ENCODE assay signal across 28 cellular contexts in the genomic region with DNA sequence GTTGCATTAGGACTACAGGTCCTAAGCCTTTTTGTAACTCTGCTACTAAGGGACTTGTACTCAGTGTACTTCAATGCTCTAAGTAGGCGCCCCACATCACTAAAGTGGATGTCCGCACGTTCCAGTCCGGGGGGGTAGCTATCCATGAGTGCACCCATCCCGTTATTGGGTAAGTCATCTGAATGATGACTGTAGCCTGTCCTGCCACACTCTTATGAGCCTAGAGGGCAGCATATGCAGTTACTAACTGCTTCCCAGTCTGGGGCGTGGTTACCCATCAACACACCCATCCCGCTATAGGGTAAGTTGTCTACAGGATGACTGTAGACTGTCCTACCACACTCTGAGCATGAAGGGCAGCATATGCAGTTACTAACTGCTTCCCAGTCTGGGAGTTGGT.
"Had no signal": no experiment of that assay in that cellular context is flagged by ENCODE, and none has a peak within 500 bp of the region (broad histone marks: within the 10 kb centered on the region; RNA-seq: fewer than 3 reads in every experiment).

No MANE protein-coding gene starts in this region.

- H3K36me3 Mint-ChIP-seq: mesothelial cell of epicardium; naive B cell; natural killer cell treated with Interleukin-12 subunit alpha and Interleukin-12 subunit beta and Interleukin-15 and Interleukin-18, amount 100 ng/mL, for 72 hours had no signal

- DNase-seq: dermis blood vessel endothelial cell; effector memory CD4-positive, alpha-beta T cell; foreskin keratinocyte; left lung; mesenchymal stem cell; mucosa of descending colon; naive B cell; stimulated activated CD4-positive, alpha-beta T cell treated with anti-CD3 and anti-CD28 coated beads, Interleukin-12 subunit alpha, Interleukin-12 subunit beta, amount 100 ng/mL, for 4 hours; stimulated activated CD4-positive, alpha-beta T cell treated with anti-CD3 and anti-CD28 coated beads, Interleukin-1b, Interleukin-23, amount 100 ng/mL, for 48 hours; stimulated activated CD4-positive, alpha-beta T cell treated with anti-CD3 and anti-CD28 coated beads, Interleukin-4, amount 100 ng/mL, for 1 hour; stimulated activated CD8-positive, alpha-beta memory T cell treated with anti-CD3 and anti-CD28 coated beads, Interleukin-4, amount 100 ng/mL, for 48 hours; stimulated activated naive CD4-positive, alpha-beta T cell treated with Interleukin-2 at 50 U/mL for 16 hours; stomach; thyroid gland; trophoblast cell had no signal

- H3K4me1 Mint-ChIP-seq: naive B cell, neural crest cell had no signal

- H3K27ac Mint-ChIP-seq: mesothelial cell of epicardium; naive B cell; natural killer cell treated with Interleukin-12 subunit alpha and Interleukin-12 subunit beta and Interleukin-15 and Interleukin-18, amount 100 ng/mL, for 72 hours; progenitor cell of endocrine pancreas had no signal

- H2AFZ ChIP-seq: hepatocyte, parathyroid adenoma had no signal

- H3K27me3 ChIP-seq: esophagus muscularis mucosa, foreskin keratinocyte, gastroesophageal sphincter, heart left ventricle, hepatocyte, left lung, neutrophil, stomach, thyroid gland had no signal

- H3K9ac ChIP-seq: parathyroid adenoma had no signal

- H3K4me1 ChIP-seq: esophagus muscularis mucosa, foreskin keratinocyte, gastroesophageal sphincter, heart left ventricle, left lung, parathyroid adenoma, stomach, thyroid gland had no signal

- H3K4me3 ChIP-seq: coronary artery, esophagus muscularis mucosa, gastroesophageal sphincter, heart left ventricle, hepatocyte, left lung, mucosa of descending colon, smooth muscle cell, stomach, thyroid gland had no signal

- H3K4me2 ChIP-seq: hepatocyte, smooth muscle cell had no signal

- H3K9me3 Mint-ChIP-seq: neural crest cell had no signal

- H3K27ac ChIP-seq: coronary artery, esophagus muscularis mucosa, foreskin keratinocyte, gastroesophageal sphincter, heart left ventricle, hepatocyte, left lung, neutrophil, parathyroid adenoma, stomach, thyroid gland had no signal

- H3K4me3 Mint-ChIP-seq: mesothelial cell of epicardium; naive B cell; natural killer cell treated with Interleukin-12 subunit alpha and Interleukin-12 subunit beta and Interleukin-15 and Interleukin-18, amount 100 ng/mL, for 72 hours; neural crest cell had no signal

- H3K9me3 ChIP-seq: esophagus muscularis mucosa, gastroesophageal sphincter, heart left ventricle, left lung, mucosa of descending colon, neutrophil, thyroid gland had no signal

- H3K36me3 ChIP-seq: esophagus muscularis mucosa, gastroesophageal sphincter, heart left ventricle, left lung, neutrophil, stomach, thyroid gland had no signal

- H3K27me3 Mint-ChIP-seq: naive B cell; natural killer cell treated with Interleukin-12 subunit alpha and Interleukin-12 subunit beta and Interleukin-15 and Interleukin-18, amount 100 ng/mL, for 72 hours; progenitor cell of endocrine pancreas had no signal

- H3K79me2 ChIP-seq: hepatocyte, parathyroid adenoma had no signal

- ATAC-seq: foreskin keratinocyte; gastroesophageal sphincter; heart left ventricle; natural killer cell treated with Interleukin-12 subunit alpha and Interleukin-12 subunit beta and Interleukin-15 and Interleukin-18, amount 100 ng/mL, for 72 hours; sciatic nerve had no signal
